Comparison of ENCODE assay signal across 11 cellular contexts in the genomic region with DNA sequence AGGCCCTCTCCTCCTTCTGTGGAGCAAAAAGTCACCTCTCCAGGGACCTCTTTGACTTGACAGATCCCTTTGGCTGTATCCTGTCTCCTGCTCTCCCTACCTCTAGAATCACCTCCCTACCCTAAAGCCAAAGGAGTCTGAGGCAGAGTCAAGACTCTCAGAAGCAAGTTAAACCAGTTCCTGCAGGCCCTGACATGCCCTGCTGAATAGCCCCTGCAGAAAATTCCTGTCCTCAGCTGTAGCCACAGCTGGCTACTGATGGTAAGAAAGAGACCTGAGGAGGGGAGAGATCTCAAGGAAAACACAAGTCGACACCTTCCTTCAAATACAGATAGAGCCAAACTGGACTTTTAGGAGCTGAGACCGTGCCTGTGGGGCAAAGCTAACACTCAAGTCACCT. TPM values are rescaled to one million over a fixed set of nuclear protein-coding genes. Genes with fewer than 3 reads are reported as not detected.
DNase-seq lines count a peak whose midpoint lies in the region; ATAC-seq and TF ChIP-seq lines count a peak whose summit lies in the region.
"Had no signal": no experiment of that assay in that cellular context is flagged by ENCODE, and none has a peak within 500 bp of the region (broad histone marks: within the 10 kb centered on the region; RNA-seq: fewer than 3 reads in every experiment).

No MANE protein-coding gene starts in this region.

- no peaks in the 10 kb centered on the region for H3K27me3 ChIP-seq in foreskin keratinocyte
- no peaks in the 10 kb centered on the region for H3K27me3 ChIP-seq in rectal smooth muscle tissue (ENCODE audit: control insufficient read depth, insufficient read depth, low read length)

- H3K36me3 ChIP-seq in rectal smooth muscle tissue (ENCODE audit: control insufficient read depth, insufficient read depth, low read length): no peaks in the 10 kb centered on the region

- H3K27me3 Mint-ChIP-seq in activated CD4-positive, alpha-beta T cell treated with anti-CD3 and anti-CD28 coated beads for 36 hours: no peaks in the 10 kb centered on the region
- H3K27me3 Mint-ChIP-seq: dendritic cell treated with granulocyte-macrophage colony-stimulating factor and Interleukin-4, amounts not matched to agents 40 ng/mL and 50 ng/mL, for 4 days had no signal

- H3K9me3 Mint-ChIP-seq in activated CD4-positive, alpha-beta T cell treated with anti-CD3 and anti-CD28 coated beads for 36 hours (ENCODE audit: low read depth): no peaks in the 10 kb centered on the region
- H3K9me3 Mint-ChIP-seq: dendritic cell treated with granulocyte-macrophage colony-stimulating factor and Interleukin-4, amounts not matched to agents 40 ng/mL and 50 ng/mL, for 4 days had no signal

- DNase-seq in ELF-1 (ENCODE audit: low read depth, low spot score) (peak; percentile 91), NCI-H510A treated with DMSO at 0.1 percent for 48 hours (lab: John Stamatoyannopoulos, UW) (peak; percentile 29), foreskin keratinocyte (peak; percentile 85 to 95)
- no peak for DNase-seq in activated effector memory CD4-positive, alpha-beta T cell treated with Interleukin-2 at 50 U/mL for 16 hours
- DNase-seq in activated CD4-positive, alpha-beta T cell treated with anti-CD3 and anti-CD28 coated beads for 36 hours: no peak
- DNase-seq: NCI-H2227 treated with DMSO at 0.1 percent for 48 hours, T1000 had no signal

- intact Hi-C loops in activated CD4-positive, alpha-beta T cell treated with anti-CD3 and anti-CD28 coated beads for 36 hours (cut with DNase I, micrococcal nuclease): loop anchor here in 1 of 2 experiments (10.0 kb wide), 1 partner anchor 58 kb away; no protein-coding TSS in a partner anchor

- ATAC-seq in foreskin keratinocyte (peak; percentile 80), HG03469 (IDR thresholded peaks at IDR 0.05; ENCODE audit: unreplicated experiment) (no peak), HG03045 (IDR thresholded peaks at IDR 0.05; ENCODE audit: unreplicated experiment) (no peak)
- ATAC-seq in activated CD4-positive, alpha-beta T cell treated with anti-CD3 and anti-CD28 coated beads for 36 hours: no peak

- H3K4me1 ChIP-seq in foreskin keratinocyte: peaks cover 21% of the 10 kb centered on the region
- H3K4me1 ChIP-seq in rectal smooth muscle tissue (ENCODE audit: control insufficient read depth, insufficient read depth, low read length): peaks cover 6% of the 10 kb centered on the region

- no peak overlapping the region for H3K4me3 ChIP-seq in rectal smooth muscle tissue (ENCODE audit: low read length)

- H3K36me3 Mint-ChIP-seq in activated CD4-positive, alpha-beta T cell treated with anti-CD3 and anti-CD28 coated beads for 36 hours (ENCODE audit: low read depth): no peaks in the 10 kb centered on the region

- H3K27ac Mint-ChIP-seq in activated CD4-positive, alpha-beta T cell treated with anti-CD3 and anti-CD28 coated beads for 36 hours: no peak overlapping the region
- H3K27ac Mint-ChIP-seq: dendritic cell treated with granulocyte-macrophage colony-stimulating factor and Interleukin-4, amounts not matched to agents 40 ng/mL and 50 ng/mL, for 4 days had no signal

- CTCF ChIA-PET in activated CD4-positive, alpha-beta T cell treated with anti-CD3 and anti-CD28 coated beads for 36 hours (lab: Charles Lee): interaction anchor here (0.6 to 2.9 kb wide), 9 partner anchors 10 to 259 kb away, joined by 3 to 16 read pairs (median 5); no protein-coding TSS in a partner anchor

- TF ChIP-seq CTCF in foreskin keratinocyte (conservative IDR thresholded peaks at IDR 0.05): no peak

- no peaks in the 10 kb centered on the region for H3K4me1 Mint-ChIP-seq in activated CD4-positive, alpha-beta T cell treated with anti-CD3 and anti-CD28 coated beads for 36 hours

- no peak overlapping the region for H3K4me3 Mint-ChIP-seq in activated CD4-positive, alpha-beta T cell treated with anti-CD3 and anti-CD28 coated beads for 36 hours
- H3K4me3 Mint-ChIP-seq: dendritic cell treated with granulocyte-macrophage colony-stimulating factor and Interleukin-4, amounts not matched to agents 40 ng/mL and 50 ng/mL, for 4 days had no signal

- H3K27ac ChIP-seq in foreskin keratinocyte (no peak overlapping the region), rectal smooth muscle tissue (ENCODE audit: low read depth, low read length) (peak overlapping the region; percentile 75)

- POLR2A ChIA-PET in activated CD4-positive, alpha-beta T cell treated with anti-CD3 and anti-CD28 coated beads for 36 hours (lab: Charles Lee): interaction anchor here (2.2 kb wide), 1 partner anchor 24 kb away, joined by 5 read pairs; a partner anchor contains a TSS

- no peak overlapping the region for H3K9ac ChIP-seq in rectal smooth muscle tissue (ENCODE audit: low read length)

RNA-seq across cellular contexts. Expression of a gene that starts 23.7 kb away (rescaled TPM):
- 29.7 and 31.4 TPM in 2 replicates for total RNA-seq in foreskin keratinocyte
- polyA plus RNA-seq in foreskin keratinocyte: 22.5 and 22.6 TPM in 2 replicates
- total RNA-seq in activated CD4-positive, alpha-beta T cell treated with anti-CD3 and anti-CD28 coated beads for 36 hours: 10 to 100 TPM; 42.7 to 50.8 TPM

RNA-seq across cellular contexts. Expression of a gene that starts 54.1 kb away (rescaled TPM):
- 29.6 and 31.0 TPM in 2 replicates for total RNA-seq in foreskin keratinocyte
- 12.8 and 15.7 TPM in 2 replicates for polyA plus RNA-seq in foreskin keratinocyte
- 10 to 100 TPM; 34.6 to 35.0 TPM for total RNA-seq in activated CD4-positive, alpha-beta T cell treated with anti-CD3 and anti-CD28 coated beads for 36 hours

Comparison
In these comparisons a context has a peak if more than half of its experiments do, and no peak if none do; other contexts are left out.
1. DNase-seq: peak in ELF-1 (single experiment), NCI-H510A treated with DMSO at 0.1 percent for 48 hours (single experiment) and foreskin keratinocyte (2 of 2); none in activated effector memory CD4-positive, alpha-beta T cell treated with Interleukin-2 at 50 U/mL for 16 hours (single experiment) and activated CD4-positive, alpha-beta T cell treated with anti-CD3 and anti-CD28 coated beads for 36 hours (single experiment).